28 cellular contexts compared by ENCODE assay signal in the genomic region with DNA sequence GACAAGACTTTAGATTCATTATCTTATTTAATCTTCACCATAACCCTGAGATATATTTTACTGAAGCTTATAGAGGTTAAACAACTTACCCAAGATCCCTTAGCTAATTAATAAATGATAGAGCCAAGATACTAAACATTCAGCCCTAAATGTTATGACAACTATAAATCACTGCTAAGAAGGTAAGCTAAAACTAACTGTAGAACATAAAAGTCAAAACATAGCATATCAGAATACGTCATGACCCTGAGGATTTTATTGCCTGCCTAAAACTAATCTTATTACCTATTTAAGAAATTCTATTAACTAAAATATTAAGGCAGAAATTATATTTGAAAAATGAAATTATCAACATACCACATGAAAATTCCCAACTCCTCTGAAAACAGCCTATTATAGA.
"Had no signal": no experiment of that assay in that cellular context is flagged by ENCODE, and none has a peak within 500 bp of the region (broad histone marks: within the 10 kb centered on the region; RNA-seq: fewer than 3 reads in every experiment).

No MANE protein-coding gene starts in this region.

- ATAC-seq: stimulated activated effector memory CD8-positive, alpha-beta T cell treated with anti-CD3 and anti-CD28 coated beads, Interleukin-12 subunit alpha, Interleukin-12 subunit beta, amount 100 ng/mL, for 72 hours; stimulated activated memory B cell treated with anti-CD40 and anti-IgM and Interleukin-4, amounts not matched to agents 10 μg/mL and 1 μg/mL and 100 μg/mL, for 72 hours; stimulated activated naive B cell treated with anti-CD40 and anti-IgM and Interleukin-4, amounts not matched to agents 10 μg/mL and 1 μg/mL and 100 μg/mL, for 72 hours; stimulated activated naive CD8-positive, alpha-beta T cell treated with anti-CD3 and anti-CD28 coated beads, Interleukin-15, amount 100 ng/mL, for 72 hours; stimulated activated naive CD8-positive, alpha-beta T cell treated with anti-CD3 and anti-CD28 coated beads, Interleukin-15, Interleukin-2, amounts not matched to agents 100 U/mL and 50 U/mL, for 24 hours; upper lobe of right lung had no signal

- H3K27me3 ChIP-seq: stomach, suprapubic skin, testis, thyroid gland, tibial artery, tibial nerve, transverse colon, upper lobe of left lung, upper lobe of right lung, uterus, vagina had no signal

- H3K36me3 ChIP-seq: stomach, suprapubic skin, thoracic aorta, thyroid gland, tibial artery, tibial nerve, transverse colon, upper lobe of left lung, upper lobe of right lung, uterus, vagina had no signal

- H3K4me1 Mint-ChIP-seq: stimulated activated effector memory CD8-positive, alpha-beta T cell treated with anti-CD3 and anti-CD28 coated beads, Interleukin-12 subunit alpha, Interleukin-12 subunit beta, amount 100 ng/mL, for 72 hours; stimulated activated naive CD8-positive, alpha-beta T cell treated with anti-CD3 and anti-CD28 coated beads, Interleukin-15, amount 100 ng/mL, for 72 hours had no signal

- H3K4me1 ChIP-seq: suprapubic skin, testis, thyroid gland, tibial artery, upper lobe of left lung, upper lobe of right lung, uterus, vagina had no signal

- H3K9me3 Mint-ChIP-seq: stimulated activated effector memory CD8-positive, alpha-beta T cell treated with anti-CD3 and anti-CD28 coated beads, Interleukin-12 subunit alpha, Interleukin-12 subunit beta, amount 100 ng/mL, for 72 hours; stimulated activated memory B cell treated with anti-CD40 and anti-IgM and Interleukin-4, amounts not matched to agents 10 μg/mL and 1 μg/mL and 100 μg/mL, for 72 hours; stimulated activated naive CD8-positive, alpha-beta T cell treated with anti-CD3 and anti-CD28 coated beads, Interleukin-15, amount 100 ng/mL, for 72 hours; stimulated activated naive CD8-positive, alpha-beta T cell treated with anti-CD3 and anti-CD28 coated beads, Interleukin-15, Interleukin-2, amounts not matched to agents 100 ng/mL and 50 ng/mL, for 24 hours; type B pancreatic cell had no signal

- DNase-seq: stimulated activated CD4-positive, alpha-beta T cell treated with anti-CD3 and anti-CD28 coated beads, Interleukin-2, amount 100 ng/mL, for 48 hours; stimulated activated CD4-positive, alpha-beta T cell treated with anti-CD3 and anti-CD28 coated beads, Interleukin-4, amount 100 ng/mL, for 1 hour; stimulated activated CD4-positive, alpha-beta T cell treated with anti-CD3 and anti-CD28 coated beads, Interleukin-4, amount 100 ng/mL, for 24 hours; stimulated activated CD4-positive, alpha-beta T cell treated with anti-CD3 and anti-CD28 coated beads, Interleukin-4, amount 100 ng/mL, for 4 hours; stimulated activated CD8-positive, alpha-beta memory T cell treated with anti-CD3 and anti-CD28 coated beads, Interleukin-4, amount 100 ng/mL, for 48 hours; stimulated activated naive B cell treated with anti-CD40 and anti-IgM and Interleukin-4, amounts not matched to agents 10 μg/mL and 1 μg/mL and 100 μg/mL, for 72 hours; stimulated activated naive CD4-positive, alpha-beta T cell; stimulated activated naive CD4-positive, alpha-beta T cell treated with Interleukin-2 at 50 U/mL for 16 hours; stimulated activated naive CD8-positive, alpha-beta T cell treated with anti-CD3 and anti-CD28 coated beads, Interleukin-15, amount 100 ng/mL, for 72 hours; stimulated activated naive CD8-positive, alpha-beta T cell treated with anti-CD3 and anti-CD28 coated beads, Interleukin-15, Interleukin-2, amounts not matched to agents 100 U/mL and 50 U/mL, for 24 hours; stomach; substantia nigra; testis; thyroid gland; tibial artery; transverse colon; trophoblast cell; upper lobe of left lung; upper lobe of right lung; uterus had no signal

- H3K4me3 Mint-ChIP-seq: stimulated activated effector memory CD8-positive, alpha-beta T cell treated with anti-CD3 and anti-CD28 coated beads, Interleukin-12 subunit alpha, Interleukin-12 subunit beta, amount 100 ng/mL, for 72 hours; stimulated activated memory B cell treated with anti-CD40 and anti-IgM and Interleukin-4, amounts not matched to agents 10 μg/mL and 1 μg/mL and 100 μg/mL, for 72 hours; stimulated activated naive B cell treated with anti-CD40 and anti-IgM and Interleukin-4, amounts not matched to agents 10 μg/mL and 1 μg/mL and 100 μg/mL, for 72 hours; stimulated activated naive CD8-positive, alpha-beta T cell treated with anti-CD3 and anti-CD28 coated beads, Interleukin-15, amount 100 ng/mL, for 72 hours; stimulated activated naive CD8-positive, alpha-beta T cell treated with anti-CD3 and anti-CD28 coated beads, Interleukin-15, Interleukin-2, amounts not matched to agents 100 ng/mL and 50 ng/mL, for 24 hours; type B pancreatic cell had no signal

- H3K4me3 ChIP-seq: stomach, suprapubic skin, testis, thoracic aorta, thyroid gland, tibial artery, tibial nerve, transverse colon, upper lobe of left lung, upper lobe of right lung, uterus, vagina had no signal

- H3K27me3 Mint-ChIP-seq: stimulated activated memory B cell treated with anti-CD40 and anti-IgM and Interleukin-4, amounts not matched to agents 10 μg/mL and 1 μg/mL and 100 μg/mL, for 72 hours; stimulated activated naive B cell treated with anti-CD40 and anti-IgM and Interleukin-4, amounts not matched to agents 10 μg/mL and 1 μg/mL and 100 μg/mL, for 72 hours; type B pancreatic cell had no signal

- H3K9me3 ChIP-seq: stomach, suprapubic skin, testis, thoracic aorta, thyroid gland, tibial artery, tibial nerve, transverse colon, upper lobe of left lung, upper lobe of right lung, uterus, vagina had no signal

- H3K36me3 Mint-ChIP-seq: stimulated activated effector memory CD8-positive, alpha-beta T cell treated with anti-CD3 and anti-CD28 coated beads, Interleukin-12 subunit alpha, Interleukin-12 subunit beta, amount 100 ng/mL, for 72 hours; stimulated activated memory B cell treated with anti-CD40 and anti-IgM and Interleukin-4, amounts not matched to agents 10 μg/mL and 1 μg/mL and 100 μg/mL, for 72 hours; type B pancreatic cell had no signal

- H3K27ac Mint-ChIP-seq: stimulated activated effector memory CD8-positive, alpha-beta T cell treated with anti-CD3 and anti-CD28 coated beads, Interleukin-12 subunit alpha, Interleukin-12 subunit beta, amount 100 ng/mL, for 72 hours; stimulated activated memory B cell treated with anti-CD40 and anti-IgM and Interleukin-4, amounts not matched to agents 10 μg/mL and 1 μg/mL and 100 μg/mL, for 72 hours; stimulated activated naive B cell treated with anti-CD40 and anti-IgM and Interleukin-4, amounts not matched to agents 10 μg/mL and 1 μg/mL and 100 μg/mL, for 72 hours; stimulated activated naive CD8-positive, alpha-beta T cell treated with anti-CD3 and anti-CD28 coated beads, Interleukin-15, amount 100 ng/mL, for 72 hours; stimulated activated naive CD8-positive, alpha-beta T cell treated with anti-CD3 and anti-CD28 coated beads, Interleukin-15, Interleukin-2, amounts not matched to agents 100 ng/mL and 50 ng/mL, for 24 hours; type B pancreatic cell had no signal

- H3K27ac ChIP-seq: stomach, suprapubic skin, testis, thoracic aorta, thyroid gland, tibial artery, tibial nerve, transverse colon, upper lobe of left lung, upper lobe of right lung, uterus, vagina had no signal
